8 cellular contexts compared by ENCODE assay signal in the genomic region with DNA sequence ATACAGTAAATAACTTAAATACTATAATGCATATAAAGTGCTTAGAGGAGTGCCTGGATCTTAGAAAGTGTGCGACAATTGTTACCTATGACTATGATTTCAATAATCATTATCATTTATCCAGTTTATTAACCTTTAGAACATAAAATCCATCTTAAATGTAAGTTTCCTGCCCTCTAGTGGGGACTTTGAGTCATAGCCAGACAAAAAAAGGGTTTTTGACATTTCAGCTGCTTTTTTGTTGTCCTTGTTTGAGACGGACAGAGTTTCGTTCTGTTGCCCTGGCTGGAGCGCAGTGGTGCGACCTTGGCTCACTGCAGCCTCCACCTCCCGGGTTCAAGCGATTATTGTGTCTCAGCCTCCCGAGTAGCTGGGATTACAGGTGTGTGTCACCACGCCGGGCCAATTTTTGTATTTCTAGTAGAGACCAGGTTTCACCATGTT. TPM values are rescaled to one million over a fixed set of nuclear protein-coding genes. Genes with fewer than 3 reads are reported as not detected.
DNase-seq lines count a peak whose midpoint lies in the region; ATAC-seq and TF ChIP-seq lines count a peak whose summit lies in the region.

No MANE protein-coding gene starts in this region.

- H3K4me3 ChIP-seq in dorsolateral prefrontal cortex, result peak overlapping the region in 1 of 59 donors; percentile 4
- H3K4me3 ChIP-seq in neutrophil (ENCODE audit: low read depth in 1 of 2, low read length in 1 of 2), result no peak overlapping the region

- no peaks in the 10 kb centered on the region for H3K27me3 Mint-ChIP-seq in stimulated activated naive B cell treated with anti-CD40 and anti-IgM and Interleukin-4, amounts not matched to agents 10 μg/mL and 1 μg/mL and 100 μg/mL, for 72 hours

- no peaks in the 10 kb centered on the region for H3K27me3 ChIP-seq in dorsolateral prefrontal cortex
- H3K27me3 ChIP-seq in neutrophil, result no peaks in the 10 kb centered on the region

- H3K4me3 Mint-ChIP-seq in stimulated activated naive B cell treated with anti-CD40 and anti-IgM and Interleukin-4, amounts not matched to agents 10 μg/mL and 1 μg/mL and 100 μg/mL, for 72 hours, result peak overlapping the region in 1 of 2 donors; percentile 35

- no peaks in the 10 kb centered on the region for H3K4me1 ChIP-seq in neutrophil (ENCODE audit: control insufficient read depth in 1 of 2, insufficient read depth in 1 of 2, low read depth in 1 of 2, low read length in 1 of 2)

- peak; percentile 36 for DNase-seq in Ammon's horn (ENCODE audit: low spot score)
- peak; percentile 34 for DNase-seq in GM13977 (ENCODE audit: low spot score)
- DNase-seq in NOMO-1 treated with dmso at 0.1 percent for 144 hours (lab: John Stamatoyannopoulos, UW; ENCODE audit: unreplicated experiment), result peak; percentile 6
- DNase-seq in dorsolateral prefrontal cortex, result no peak
- no peak for DNase-seq in stimulated activated naive B cell treated with anti-CD40 and anti-IgM and Interleukin-4, amounts not matched to agents 10 μg/mL and 1 μg/mL and 100 μg/mL, for 72 hours

- peaks cover 0 to 5% of the 10 kb centered on the region in 2 donors for H3K4me1 Mint-ChIP-seq in stimulated activated naive B cell treated with anti-CD40 and anti-IgM and Interleukin-4, amounts not matched to agents 10 μg/mL and 1 μg/mL and 100 μg/mL, for 72 hours

- H3K27ac Mint-ChIP-seq in stimulated activated naive B cell treated with anti-CD40 and anti-IgM and Interleukin-4, amounts not matched to agents 10 μg/mL and 1 μg/mL and 100 μg/mL, for 72 hours, result no peak overlapping the region

- in situ Hi-C loops in GM13977 (cut with MboI; ENCODE audit: low pct_unique_long_range_greater_than_20kb, low sequenced_read_pairs, unreplicated experiment), result no loop called here

- no peaks in the 10 kb centered on the region for H3K9me3 ChIP-seq in neutrophil

- H3K9me3 Mint-ChIP-seq in stimulated activated naive B cell treated with anti-CD40 and anti-IgM and Interleukin-4, amounts not matched to agents 10 μg/mL and 1 μg/mL and 100 μg/mL, for 72 hours, result no peaks in the 10 kb centered on the region

- no peaks in the 10 kb centered on the region for H3K36me3 ChIP-seq in neutrophil

- no peak overlapping the region for H3K27ac ChIP-seq in dorsolateral prefrontal cortex
- H3K27ac ChIP-seq in neutrophil, result no peak overlapping the region

- no peaks in the 10 kb centered on the region for H3K36me3 Mint-ChIP-seq in stimulated activated naive B cell treated with anti-CD40 and anti-IgM and Interleukin-4, amounts not matched to agents 10 μg/mL and 1 μg/mL and 100 μg/mL, for 72 hours

- ATAC-seq in stimulated activated naive B cell treated with anti-CD40 and anti-IgM and Interleukin-4, amounts not matched to agents 10 μg/mL and 1 μg/mL and 100 μg/mL, for 72 hours (replicated peaks), result no peak
- ATAC-seq in GM19023 (IDR thresholded peaks at IDR 0.05; ENCODE audit: unreplicated experiment) (no peak), HG03432 (IDR thresholded peaks at IDR 0.05; ENCODE audit: unreplicated experiment) (no peak)

- intact Hi-C loops in dorsolateral prefrontal cortex (cut with DNase I), result loop anchor here (5.0 kb wide), 1 partner anchor 35 kb away; no protein-coding TSS in a partner anchor

- peak; percentile 76 for TF ChIP-seq CTCF in GM13977 (IDR thresholded peaks at IDR 0.05; ENCODE audit: extremely low read depth, insufficient read depth, missing control alignments)
- TF ChIP-seq CTCF in dorsolateral prefrontal cortex (IDR thresholded peaks at IDR 0.05 in 54 of 56, conservative IDR thresholded peaks at IDR 0.05 in 2 of 56; ENCODE audit: low read depth in 1 of 56, partially characterized antibody in 56 of 56), result peak; percentile 64 to 95 (median 85)
- peak; percentile 71 for TF ChIP-seq CTCF in neutrophil (IDR thresholded peaks at IDR 0.05)

RNA-seq across cellular contexts. Expression of a gene that starts 9.7 kb away (rescaled TPM):
- under 1 TPM in 17 of 120 experiments, not detected in 103; 0.16 to 0.55 (median 0.22) TPM for total RNA-seq in dorsolateral prefrontal cortex

RNA-seq across cellular contexts. Expression of a gene that starts 38.6 kb away (rescaled TPM):
- 100 to 1,000 TPM in 58 of 120 experiments, 10 to 100 TPM in 62; 47.1 to 137 (median 99.2) TPM for total RNA-seq in dorsolateral prefrontal cortex

Comparison
In these comparisons a context has a peak if more than half of its experiments do, and no peak if none do; other contexts are left out.
1. DNase-seq: peak in Ammon's horn (single experiment), GM13977 (single experiment) and NOMO-1 treated with dmso at 0.1 percent for 144 hours (single experiment); none in dorsolateral prefrontal cortex (0 of 10) and stimulated activated naive B cell treated with anti-CD40 and anti-IgM and Interleukin-4, amounts not matched to agents 10 μg/mL and 1 μg/mL and 100 μg/mL, for 72 hours (single experiment).
2. Peak in every context shown above with its lines, with median percentiles within 50 percentile points of each other: CTCF ChIP-seq.